Comparison of ENCODE assay signal across 20 cellular contexts in the genomic region with DNA sequence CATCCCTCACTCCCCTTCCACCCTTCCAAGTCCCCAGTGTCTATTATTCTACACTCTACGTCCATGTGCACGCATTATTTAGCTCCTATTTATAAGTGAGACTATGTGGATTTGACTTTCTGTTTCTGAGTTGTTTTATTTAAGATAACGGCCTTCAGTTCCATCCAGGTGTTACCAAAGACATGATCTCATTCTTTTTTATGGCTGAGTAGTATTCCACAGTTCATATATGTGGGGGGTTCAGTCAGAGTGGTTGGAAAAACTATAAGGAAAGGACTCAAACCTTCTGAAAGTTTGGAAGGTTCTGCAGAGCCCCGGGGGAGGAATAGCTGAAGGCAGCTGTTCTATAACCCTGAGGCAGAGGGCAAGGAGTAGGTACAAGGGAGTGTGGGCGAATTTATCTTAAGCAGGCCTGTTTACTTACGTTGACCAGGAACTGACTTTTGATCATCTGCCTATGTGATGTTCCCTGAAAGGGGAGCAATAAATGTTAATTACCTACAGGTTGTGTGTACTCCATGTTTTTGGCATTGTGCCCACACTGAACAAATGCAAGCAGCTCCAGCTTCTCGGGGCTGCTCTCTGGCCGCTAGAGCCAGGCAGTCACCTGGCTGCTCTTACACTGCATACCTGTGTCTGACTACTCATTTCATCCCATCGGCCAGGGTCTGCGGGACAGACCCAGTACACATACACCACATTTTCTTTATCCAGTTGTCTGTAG. TPM values are rescaled to one million over a fixed set of nuclear protein-coding genes. Genes with fewer than 3 reads are reported as not detected.
"Had no signal": no experiment of that assay in that cellular context is flagged by ENCODE, and none has a peak within 500 bp of the region (broad histone marks: within the 10 kb centered on the region; RNA-seq: fewer than 3 reads in every experiment).

No MANE protein-coding gene starts in this region.

- H3K4me3 Mint-ChIP-seq: immature natural killer cell; memory B cell; mesothelial cell of epicardium; natural killer cell treated with Interleukin-12 subunit alpha and Interleukin-12 subunit beta and Interleukin-15 and Interleukin-18, amount 100 ng/mL, for 72 hours; neural progenitor cell; type B pancreatic cell had no signal

- H3K36me3 Mint-ChIP-seq: mesothelial cell of epicardium; natural killer cell treated with Interleukin-12 subunit alpha and Interleukin-12 subunit beta and Interleukin-15 and Interleukin-18, amount 100 ng/mL, for 72 hours; neural progenitor cell; type B pancreatic cell had no signal

- H3K27me3 ChIP-seq: neural progenitor cell, ovary, right atrium auricular region, uterus had no signal

- H3K36me3 ChIP-seq: esophagus squamous epithelium, left ventricle myocardium inferior, lower lobe of right lung, neural progenitor cell, ovary, right atrium auricular region, sigmoid colon, uterus had no signal

- H3K9me3 Mint-ChIP-seq: memory B cell; natural killer cell treated with Interleukin-12 subunit alpha and Interleukin-12 subunit beta and Interleukin-15 and Interleukin-18, amount 100 ng/mL, for 72 hours had no signal

- H3K4me1 Mint-ChIP-seq: memory B cell, mesothelial cell of epicardium, neural progenitor cell had no signal

- H3K9ac ChIP-seq: neural progenitor cell had no signal

- H3K9me3 ChIP-seq: lower lobe of right lung, sigmoid colon, uterus had no signal

- DNase-seq: dermis blood vessel endothelial cell; esophagus squamous epithelium; foreskin fibroblast; immature natural killer cell; left ventricle myocardium inferior; lower lobe of right lung; nucleus accumbens; ovary; sigmoid colon; stimulated activated CD4-positive, alpha-beta T cell treated with anti-CD3 and anti-CD28 coated beads, Interleukin-2, amount 100 ng/mL, for 48 hours; stimulated activated naive CD4-positive, alpha-beta T cell treated with Interleukin-2 at 50 U/mL for 16 hours; uterus had no signal

- ATAC-seq: lower lobe of right lung; natural killer cell treated with Interleukin-12 subunit alpha and Interleukin-12 subunit beta and Interleukin-15 and Interleukin-18, amount 100 ng/mL, for 72 hours had no signal

- H3K27ac Mint-ChIP-seq: immature natural killer cell; memory B cell; mesothelial cell of epicardium; natural killer cell treated with Interleukin-12 subunit alpha and Interleukin-12 subunit beta and Interleukin-15 and Interleukin-18, amount 100 ng/mL, for 72 hours; neural progenitor cell; type B pancreatic cell had no signal

- H3K27ac ChIP-seq: esophagus squamous epithelium, left ventricle myocardium inferior, lower lobe of right lung, neural progenitor cell, ovary, right atrium auricular region, sigmoid colon, skin epidermis, uterus had no signal

- H3K4me3 ChIP-seq: esophagus squamous epithelium, left ventricle myocardium inferior, lower lobe of right lung, neural progenitor cell, ovary, right atrium auricular region, sigmoid colon, skin epidermis, uterus had no signal

- H3K4me1 ChIP-seq: esophagus squamous epithelium, left ventricle myocardium inferior, lower lobe of right lung, neural progenitor cell, right atrium auricular region, sigmoid colon, uterus had no signal

RNA-seq across cellular contexts. Expression of a gene that starts 13.5 kb away (rescaled TPM):
- total RNA-seq: dermis blood vessel endothelial cell, epithelial cell of proximal tubule, left ventricle myocardium inferior, mesothelial cell of epicardium, right atrium auricular region had no signal
